Comparison of ENCODE assay signal across 8 cellular contexts in the genomic region with DNA sequence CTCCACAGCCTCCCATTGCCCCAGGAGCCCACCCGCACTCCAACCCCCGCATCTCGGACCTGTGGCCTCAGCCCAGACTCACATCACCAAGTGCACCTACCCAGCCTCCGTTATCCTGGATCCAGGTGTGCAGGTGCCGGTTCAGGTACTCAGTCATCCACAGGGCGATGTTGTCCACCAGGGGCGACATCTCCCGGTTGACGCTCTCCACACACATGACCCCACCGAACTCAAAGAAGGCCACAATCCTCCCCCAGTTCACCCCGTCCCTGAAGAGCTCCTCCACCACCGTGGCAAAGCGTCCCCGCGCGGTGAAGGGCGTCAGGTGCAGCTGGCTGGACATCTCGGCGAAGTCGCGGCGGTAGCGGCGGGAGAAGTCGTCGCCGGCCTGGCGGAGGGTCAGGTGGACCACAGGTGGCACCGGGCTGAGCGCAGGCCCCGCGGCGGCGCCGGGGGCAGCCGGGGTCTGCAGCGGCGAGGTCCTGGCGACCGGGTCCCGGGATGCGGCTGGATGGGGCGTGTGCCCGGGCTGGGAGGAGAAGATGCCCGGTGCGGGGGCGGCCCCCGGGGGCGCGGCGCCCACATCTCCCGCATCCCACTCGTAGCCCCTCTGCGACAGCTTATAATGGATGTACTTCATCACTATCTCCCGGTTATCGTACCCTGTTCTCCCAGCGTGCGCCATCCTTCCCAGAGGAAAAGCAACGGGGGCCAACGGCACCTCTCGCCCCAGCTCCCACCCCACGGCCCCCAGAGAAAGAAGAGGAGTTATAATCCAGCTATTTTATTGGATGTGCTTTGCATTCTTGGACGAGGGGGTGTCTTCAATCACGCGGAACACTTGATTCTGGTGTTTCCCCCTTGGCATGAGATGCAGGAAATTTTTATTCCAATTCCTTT. TPM values are rescaled to one million over a fixed set of nuclear protein-coding genes. Genes with fewer than 3 reads are reported as not detected.
DNase-seq lines count a peak whose midpoint lies in the region; ATAC-seq and TF ChIP-seq lines count a peak whose summit lies in the region.

No MANE protein-coding gene starts in this region.

- no peaks in the 10 kb centered on the region for H3K9me3 Mint-ChIP-seq in activated T-cell treated with anti-CD3 and anti-CD28 coated beads, Interleukin-2, amount 50 U/mL, for 72 hours

- peaks cover 37% of the 10 kb centered on the region for H3K27me3 ChIP-seq in NT2/D1 (ENCODE audit: insufficient read depth, insufficient read length)
- no peaks in the 10 kb centered on the region for H3K27me3 ChIP-seq in thoracic aorta (replicated peaks; ENCODE audit: insufficient read depth)

- H3K27me3 Mint-ChIP-seq in activated T-cell treated with anti-CD3 and anti-CD28 coated beads, Interleukin-2, amount 50 U/mL, for 72 hours (ENCODE audit: low read depth) = no peaks in the 10 kb centered on the region

- H3K4me3 ChIP-seq in AG10803 (ENCODE audit: low read length) (peak overlapping the region; percentile 75), NT2/D1 (ENCODE audit: insufficient read length, low read depth) (peak overlapping the region; percentile 34), fibroblast of villous mesenchyme (ENCODE audit: low read depth, low read length) (peak overlapping the region; percentile 69), thoracic aorta (peak overlapping the region; percentile 92)

- peak overlapping the region; percentile 31 to 36 for H3K27ac ChIP-seq in thoracic aorta

- peak overlapping the region; percentile 96 to 99 for H3K4me3 Mint-ChIP-seq in activated T-cell treated with anti-CD3 and anti-CD28 coated beads, Interleukin-2, amount 50 U/mL, for 72 hours

- peaks cover 27 to 32% of the 10 kb centered on the region in 2 donors for H3K36me3 Mint-ChIP-seq in activated T-cell treated with anti-CD3 and anti-CD28 coated beads, Interleukin-2, amount 50 U/mL, for 72 hours (ENCODE audit: insufficient read depth in 2 of 2)

- H3K9ac ChIP-seq in NT2/D1 (ENCODE audit: insufficient read length, low read depth) = no peak overlapping the region

- DNase-seq in AG10803 (ENCODE audit: low read depth) (no peak), NT2/D1 (ENCODE audit: low read depth, low spot score) (peak; percentile 32), fibroblast of villous mesenchyme (ENCODE audit: low read depth) (no peak), occipital lobe (lab: John Stamatoyannopoulos, UW) (peak; percentile 33), thoracic aorta (ENCODE audit: low spot score) (no peak)
- peak; percentile 93 for DNase-seq in activated T-cell treated with anti-CD3 and anti-CD28 coated beads, Interleukin-2, amount 50 U/mL, for 72 hours

- H3K4me1 ChIP-seq in NT2/D1 (ENCODE audit: insufficient read depth, insufficient read length) (peaks cover 3% of the 10 kb centered on the region), thoracic aorta (ENCODE audit: control insufficient read depth in 1 of 2, low read depth in 2 of 2) (peaks cover 17 to 62% of the 10 kb centered on the region in 2 donors)

- ATAC-seq in GM18870 (IDR thresholded peaks at IDR 0.05; ENCODE audit: unreplicated experiment) (peak; percentile 38), HG03135 (IDR thresholded peaks at IDR 0.05; ENCODE audit: unreplicated experiment) (peak; percentile 48), thoracic aorta (ENCODE audit: insufficient number of reproducible peaks, low FRiP score, low read depth) (no peak)
- ATAC-seq in activated T-cell treated with anti-CD3 and anti-CD28 coated beads, Interleukin-2, amount 50 U/mL, for 72 hours (replicated peaks in 1 of 2) = peak; percentile 74

- H3K4me1 Mint-ChIP-seq in activated T-cell treated with anti-CD3 and anti-CD28 coated beads, Interleukin-2, amount 50 U/mL, for 72 hours (ENCODE audit: low read depth) = peaks cover 42% of the 10 kb centered on the region

- peak overlapping the region; percentile 98 for H3K27ac Mint-ChIP-seq in activated T-cell treated with anti-CD3 and anti-CD28 coated beads, Interleukin-2, amount 50 U/mL, for 72 hours

- no peaks in the 10 kb centered on the region for H3K9me3 ChIP-seq in NT2/D1 (ENCODE audit: insufficient read depth, low read length)
- H3K9me3 ChIP-seq in thoracic aorta = no peaks in the 10 kb centered on the region

- H3K36me3 ChIP-seq in NT2/D1 (ENCODE audit: insufficient read depth, insufficient read length, low read length) = no peaks in the 10 kb centered on the region
- no peaks in the 10 kb centered on the region for H3K36me3 ChIP-seq in thoracic aorta

- TF ChIP-seq CTCF in AG10803 (conservative IDR thresholded peaks at IDR 0.05; ENCODE audit: low read length) (peak; percentile 39), fibroblast of villous mesenchyme (IDR thresholded peaks at IDR 0.05; ENCODE audit: insufficient read depth, low read depth, low read length) (peak; percentile 33), thoracic aorta (IDR thresholded peaks at IDR 0.05) (peak; percentile 78)

RNA-seq across cellular contexts. Expression of gene BCL2, which starts 1.3 kb away (rescaled TPM):
- total RNA-seq in activated T-cell treated with anti-CD3 and anti-CD28 coated beads, Interleukin-2, amount 50 U/mL, for 72 hours = 100 to 1,000 TPM in 1 of 2 donors, 10 to 100 TPM in 1; 98.3 to 133 TPM
- total RNA-seq in fibroblast of villous mesenchyme = 0.64 and 0.86 TPM in 2 replicates
- total RNA-seq in occipital lobe = 30.6 TPM
- 10 to 100 TPM; 22.9 to 29.3 TPM for total RNA-seq in thoracic aorta

RNA-seq across cellular contexts. Expression of gene KDSR, which starts 48.8 kb away (rescaled TPM):
- 10 to 100 TPM; 69.6 to 81.0 TPM for total RNA-seq in activated T-cell treated with anti-CD3 and anti-CD28 coated beads, Interleukin-2, amount 50 U/mL, for 72 hours
- 26.8 and 31.2 TPM in 2 replicates for total RNA-seq in fibroblast of villous mesenchyme
- total RNA-seq in occipital lobe = 12.2 TPM
- 10 to 100 TPM; 46.2 to 72.4 TPM for total RNA-seq in thoracic aorta

Comparison
In these comparisons a context has a peak if more than half of its experiments do, and no peak if none do; other contexts are left out.
1. DNase-seq: peak in NT2/D1 (single experiment), activated T-cell treated with anti-CD3 and anti-CD28 coated beads, Interleukin-2, amount 50 U/mL, for 72 hours (2 of 2) and occipital lobe (single experiment); none in AG10803 (single experiment), fibroblast of villous mesenchyme (single experiment) and thoracic aorta (single experiment).
2. H3K4me3 ChIP-seq: peak in every context shown above with its lines; median percentile 92 in thoracic aorta; 75 in AG10803; 69 in fibroblast of villous mesenchyme; 34 in NT2/D1.
3. RNA of gene BCL2, which starts 1.3 kb away (total RNA-seq): 98.3 to 133 TPM in activated T-cell treated with anti-CD3 and anti-CD28 coated beads, Interleukin-2, amount 50 U/mL, for 72 hours, 30.6 TPM in occipital lobe (single experiment) and 22.9 to 29.3 TPM in thoracic aorta; 0.64 to 0.86 TPM in fibroblast of villous mesenchyme; every median in the first group is over 10 times any median in the second.
4. Peak in every context shown above with its lines, with median percentiles within 50 percentile points of each other: CTCF ChIP-seq.